In genomic region chrX:19280636-19281035, GRCh38 we compare ENCODE assay signal across 27 cellular contexts.
"Had no signal": no experiment of that assay in that cellular context is flagged by ENCODE, and none has a peak within 500 bp of the region (broad histone marks: within the 10 kb centered on the region; RNA-seq: fewer than 3 reads in every experiment).

No MANE protein-coding gene starts in this region.

- H3K4me1 ChIP-seq: left lung, lower lobe of right lung, neural progenitor cell, parathyroid adenoma, tibial nerve, uterus had no signal

- ATAC-seq: left colon; left lung; lower lobe of right lung; natural killer cell; right cardiac atrium; sciatic nerve; stimulated activated effector memory CD8-positive, alpha-beta T cell treated with anti-CD3 and anti-CD28 coated beads, Interleukin-12 subunit alpha, Interleukin-12 subunit beta, amount 100 ng/mL, for 72 hours had no signal

- H3K36me3 ChIP-seq: left lung, lower lobe of right lung, neural progenitor cell, neutrophil, tibial nerve, uterus had no signal

- H3K4me3 ChIP-seq: left lung, lower lobe of right lung, neural progenitor cell, skin epidermis, tibial nerve, uterus had no signal

- H3K27me3 ChIP-seq: left lung, neural progenitor cell, neutrophil, tibial nerve, uterus had no signal

- DNase-seq: hypothalamus; kidney; left colon; left lung; lower lobe of right lung; mammary epithelial cell; mesendoderm; naive B cell; natural killer cell; nephron progenitor cell; occipital lobe; retina; right cardiac atrium; stimulated activated CD4-positive, alpha-beta T cell treated with anti-CD3 and anti-CD28 coated beads, Interleukin-4, amount 100 ng/mL, for 24 hours; stimulated activated naive CD4-positive, alpha-beta T cell; uterus had no signal

- H3K9me3 Mint-ChIP-seq: natural killer cell; stimulated activated effector memory CD8-positive, alpha-beta T cell treated with anti-CD3 and anti-CD28 coated beads, Interleukin-12 subunit alpha, Interleukin-12 subunit beta, amount 100 ng/mL, for 72 hours; stimulated activated naive CD8-positive, alpha-beta T cell treated with anti-CD3 and anti-CD28 coated beads, Interleukin-15, Interleukin-2, amounts not matched to agents 100 ng/mL and 50 ng/mL, for 24 hours; type B pancreatic cell had no signal

- H3K9me3 ChIP-seq: left lung, lower lobe of right lung, neutrophil, tibial nerve, uterus had no signal

- H3K27ac ChIP-seq: left lung, lower lobe of right lung, neural progenitor cell, neutrophil, parathyroid adenoma, skin epidermis, tibial nerve, uterus had no signal

- H3K4me1 Mint-ChIP-seq: mesothelial cell of epicardium; naive B cell; natural killer cell; nephron progenitor cell; neural progenitor cell; stimulated activated effector memory CD8-positive, alpha-beta T cell treated with anti-CD3 and anti-CD28 coated beads, Interleukin-12 subunit alpha, Interleukin-12 subunit beta, amount 100 ng/mL, for 72 hours had no signal

- H3K27me3 Mint-ChIP-seq: progenitor cell of endocrine pancreas, type B pancreatic cell had no signal

- H3K4me3 Mint-ChIP-seq: mesothelial cell of epicardium; naive B cell; natural killer cell; nephron progenitor cell; neural progenitor cell; stimulated activated effector memory CD8-positive, alpha-beta T cell treated with anti-CD3 and anti-CD28 coated beads, Interleukin-12 subunit alpha, Interleukin-12 subunit beta, amount 100 ng/mL, for 72 hours; stimulated activated naive CD8-positive, alpha-beta T cell treated with anti-CD3 and anti-CD28 coated beads, Interleukin-15, Interleukin-2, amounts not matched to agents 100 ng/mL and 50 ng/mL, for 24 hours; type B pancreatic cell had no signal

- H3K36me3 Mint-ChIP-seq: mesothelial cell of epicardium; naive B cell; natural killer cell; neural progenitor cell; stimulated activated effector memory CD8-positive, alpha-beta T cell treated with anti-CD3 and anti-CD28 coated beads, Interleukin-12 subunit alpha, Interleukin-12 subunit beta, amount 100 ng/mL, for 72 hours; type B pancreatic cell had no signal

- H3K27ac Mint-ChIP-seq: mesothelial cell of epicardium; naive B cell; natural killer cell; nephron progenitor cell; neural progenitor cell; progenitor cell of endocrine pancreas; stimulated activated effector memory CD8-positive, alpha-beta T cell treated with anti-CD3 and anti-CD28 coated beads, Interleukin-12 subunit alpha, Interleukin-12 subunit beta, amount 100 ng/mL, for 72 hours; stimulated activated naive CD8-positive, alpha-beta T cell treated with anti-CD3 and anti-CD28 coated beads, Interleukin-15, Interleukin-2, amounts not matched to agents 100 ng/mL and 50 ng/mL, for 24 hours; type B pancreatic cell had no signal
